ENCODE assay signal across 31 cellular contexts in genomic region chr11:78008174-78008573, GRCh38. TPM values are rescaled to one million over a fixed set of nuclear protein-coding genes. Genes with fewer than 3 reads are reported as not detected.
"Had no signal": no experiment of that assay in that cellular context is flagged by ENCODE, and none has a peak within 500 bp of the region (broad histone marks: within the 10 kb centered on the region; RNA-seq: fewer than 3 reads in every experiment).

No MANE protein-coding gene starts in this region.

- H3K27ac Mint-ChIP-seq: dendritic cell treated with granulocyte-macrophage colony-stimulating factor and Interleukin-4, amounts not matched to agents 40 ng/mL and 50 ng/mL, for 4 days; endodermal cell; mesothelial cell of epicardium; natural killer cell treated with Interleukin-12 subunit alpha and Interleukin-12 subunit beta and Interleukin-15 and Interleukin-18, amount 100 ng/mL, for 72 hours; stimulated activated effector memory CD8-positive, alpha-beta T cell treated with anti-CD3 and anti-CD28 coated beads, Interleukin-12 subunit alpha, Interleukin-12 subunit beta, amount 100 ng/mL, for 72 hours; type B pancreatic cell had no signal

- H3K4me1 Mint-ChIP-seq: endodermal cell; mesothelial cell of epicardium; naive B cell; stimulated activated effector memory CD8-positive, alpha-beta T cell treated with anti-CD3 and anti-CD28 coated beads, Interleukin-12 subunit alpha, Interleukin-12 subunit beta, amount 100 ng/mL, for 72 hours had no signal

- H3K27me3 Mint-ChIP-seq: type B pancreatic cell had no signal

- H3K27ac ChIP-seq: colonic mucosa, epithelial cell of prostate, gastrocnemius medialis, left lung, psoas muscle, sigmoid colon, stomach had no signal

- DNase-seq: colonic mucosa; effector CD8-positive, alpha-beta T cell; foreskin fibroblast; gastrocnemius medialis; head of caudate nucleus; kidney; left lung; mesenchymal stem cell; mucosa of descending colon; naive B cell; nucleus accumbens; psoas muscle; right cardiac atrium; sigmoid colon; stimulated activated CD4-positive, alpha-beta T cell treated with anti-CD3 and anti-CD28 coated beads, Interleukin-2, amount 100 ng/mL, for 24 hours; stimulated activated CD4-positive, alpha-beta T cell treated with anti-CD3 and anti-CD28 coated beads, Interleukin-4, amount 100 ng/mL, for 24 hours; stimulated activated naive CD4-positive, alpha-beta T cell treated with Interleukin-2 at 50 U/mL for 16 hours; stomach had no signal

- H3K9me3 Mint-ChIP-seq: dendritic cell treated with granulocyte-macrophage colony-stimulating factor and Interleukin-4, amounts not matched to agents 40 ng/mL and 50 ng/mL, for 4 days; endodermal cell; mesothelial cell of epicardium; natural killer cell treated with Interleukin-12 subunit alpha and Interleukin-12 subunit beta and Interleukin-15 and Interleukin-18, amount 100 ng/mL, for 72 hours; stimulated activated effector memory CD8-positive, alpha-beta T cell treated with anti-CD3 and anti-CD28 coated beads, Interleukin-12 subunit alpha, Interleukin-12 subunit beta, amount 100 ng/mL, for 72 hours; type B pancreatic cell had no signal

- H3K36me3 ChIP-seq: colonic mucosa, gastrocnemius medialis, left lung, sigmoid colon, stomach, thyroid gland had no signal

- H3K4me1 ChIP-seq: colonic mucosa, gastrocnemius medialis, left lung, psoas muscle, sigmoid colon, stomach had no signal

- H3K4me3 Mint-ChIP-seq: dendritic cell treated with granulocyte-macrophage colony-stimulating factor and Interleukin-4, amounts not matched to agents 40 ng/mL and 50 ng/mL, for 4 days; endodermal cell; mesothelial cell of epicardium; naive B cell; natural killer cell treated with Interleukin-12 subunit alpha and Interleukin-12 subunit beta and Interleukin-15 and Interleukin-18, amount 100 ng/mL, for 72 hours; stimulated activated effector memory CD8-positive, alpha-beta T cell treated with anti-CD3 and anti-CD28 coated beads, Interleukin-12 subunit alpha, Interleukin-12 subunit beta, amount 100 ng/mL, for 72 hours; type B pancreatic cell had no signal

- H3K4me3 ChIP-seq: colonic mucosa, gastrocnemius medialis, left lung, mucosa of descending colon, psoas muscle, sigmoid colon, stomach, thyroid gland had no signal

- H3K36me3 Mint-ChIP-seq: mesothelial cell of epicardium; naive B cell; natural killer cell treated with Interleukin-12 subunit alpha and Interleukin-12 subunit beta and Interleukin-15 and Interleukin-18, amount 100 ng/mL, for 72 hours; stimulated activated effector memory CD8-positive, alpha-beta T cell treated with anti-CD3 and anti-CD28 coated beads, Interleukin-12 subunit alpha, Interleukin-12 subunit beta, amount 100 ng/mL, for 72 hours; type B pancreatic cell had no signal

- H3K27me3 ChIP-seq: colonic mucosa, gastrocnemius medialis, left lung, sigmoid colon, stomach, thyroid gland had no signal

- H3K9me3 ChIP-seq: colonic mucosa, gastrocnemius medialis, left lung, mucosa of descending colon, psoas muscle, sigmoid colon, stomach, thyroid gland had no signal

RNA-seq across cellular contexts. Expression of gene KCTD14, which starts 14.9 kb away (rescaled TPM):
- total RNA-seq: lung microvascular endothelial cell had no signal

RNA-seq across cellular contexts. Expression of gene THRSP, which starts 55.5 kb away (rescaled TPM):
- total RNA-seq: endodermal cell; esophagus mucosa; glomerular endothelial cell; kidney; left lung; lung microvascular endothelial cell; natural killer cell treated with Interleukin-12 subunit alpha and Interleukin-12 subunit beta and Interleukin-15 and Interleukin-18, amount 100 ng/mL, for 72 hours; osteocyte; renal cortical epithelial cell had no signal
